ENCODE assay signal across 8 cellular contexts in the genomic region with DNA sequence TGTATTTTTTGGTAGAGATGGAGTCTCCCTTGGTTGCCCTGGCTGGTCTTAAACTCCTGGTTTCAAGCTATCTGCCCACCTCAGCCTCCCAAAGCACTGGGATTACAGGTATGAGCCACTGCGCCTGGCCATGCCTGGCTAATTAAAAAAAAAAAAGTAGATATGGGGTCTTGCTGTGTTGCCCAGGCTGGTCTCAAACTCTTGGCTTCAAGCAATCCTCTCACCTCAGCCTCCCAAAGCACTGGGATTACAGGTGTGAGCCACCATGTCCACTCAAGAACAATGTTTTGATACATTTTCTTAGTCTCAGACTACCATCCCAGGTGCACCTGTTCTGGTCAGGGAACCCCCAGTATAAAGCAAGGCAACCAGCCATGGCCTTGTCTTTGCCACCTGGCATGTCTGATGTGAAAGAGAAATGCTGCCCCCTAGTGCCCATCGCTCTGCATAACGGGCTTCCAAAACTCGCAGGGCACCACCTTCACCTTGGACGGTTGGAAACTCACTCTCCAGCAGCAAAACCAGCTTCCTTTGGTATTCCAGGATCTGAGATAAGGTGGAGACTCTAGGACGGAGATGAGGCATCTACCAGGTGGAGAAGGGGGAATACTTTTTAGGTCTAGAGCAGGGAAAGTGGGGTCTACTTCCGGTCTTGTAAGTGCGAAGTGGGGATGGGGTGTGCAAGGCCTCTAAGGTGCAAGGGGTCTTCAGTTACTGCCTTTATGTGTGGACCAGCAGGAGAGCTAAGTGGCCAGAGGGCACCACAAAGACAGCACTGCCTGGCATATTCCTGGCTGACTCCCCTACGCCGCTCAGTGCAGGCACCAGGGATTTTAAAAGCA. TPM values are rescaled to one million over a fixed set of nuclear protein-coding genes. Genes with fewer than 3 reads are reported as not detected.
A peak's percentile ranks its signal among the peaks of the same experiment; 100 is the strongest.
DNase-seq lines count a peak whose midpoint lies in the region; ATAC-seq and TF ChIP-seq lines count a peak whose summit lies in the region.

No MANE protein-coding gene starts in this region.

- CTCF ChIA-PET in CD8-positive, alpha-beta T cell (lab: Charles Lee) = interaction anchor here (0.7 to 9.8 kb wide), 25 partner anchors 8 to 230 kb away, joined by 3 to 210 read pairs (median 4); no protein-coding TSS in a partner anchor

- H3K27me3 Mint-ChIP-seq in CD8-positive, alpha-beta T cell (ENCODE audit: low read depth) = peaks cover 2% of the 10 kb centered on the region
- H3K27me3 Mint-ChIP-seq in osteocyte (ENCODE audit: unreplicated experiment) = peaks cover 3% of the 10 kb centered on the region

- H3K36me3 Mint-ChIP-seq in CD8-positive, alpha-beta T cell = no peaks in the 10 kb centered on the region
- H3K36me3 Mint-ChIP-seq in osteocyte (ENCODE audit: unreplicated experiment) = no peaks in the 10 kb centered on the region

- H3K36me3 ChIP-seq in CD8-positive, alpha-beta T cell (ENCODE audit: insufficient read depth, low read length) = no peaks in the 10 kb centered on the region
- H3K36me3 ChIP-seq in gastroesophageal sphincter = peaks cover 0 to 5% of the 10 kb centered on the region in 2 donors
- H3K36me3 ChIP-seq in upper lobe of left lung = no peaks in the 10 kb centered on the region

- POLR2A ChIA-PET in CD8-positive, alpha-beta T cell (lab: Charles Lee) = interaction anchor here (1.5 to 1.7 kb wide), 2 partner anchors 111 to 185 kb away, joined by 4 to 6 read pairs; no protein-coding TSS in a partner anchor

- 59 to 97% methylated on average over 3 of the region's 10 CpGs for WGBS in gastroesophageal sphincter (ENCODE audit: low coverage in 1 of 2), 2 donors
- WGBS in upper lobe of left lung, 2 donors = 52 to 53% methylated on average over 10 of the region's 10 CpGs

- H3K4me3 ChIP-seq in CD8-positive, alpha-beta T cell (ENCODE audit: low read depth, low read length) = no peak overlapping the region
- H3K4me3 ChIP-seq in gastroesophageal sphincter (no peak overlapping the region), upper lobe of left lung (no peak overlapping the region)

- TF ChIP-seq EP300 in gastroesophageal sphincter (IDR thresholded peaks at IDR 0.05) (no peak), upper lobe of left lung (IDR thresholded peaks at IDR 0.05) (no peak)

- H3K4me3 Mint-ChIP-seq in CD8-positive, alpha-beta T cell = no peak overlapping the region
- no peak overlapping the region for H3K4me3 Mint-ChIP-seq in osteocyte (ENCODE audit: unreplicated experiment)

- peak; percentile 56 to 83 (median 68) for DNase-seq in CD8-positive, alpha-beta T cell
- peak; percentile 66 for DNase-seq in KBM-7
- peak; percentile 20 to 50 for DNase-seq in SHP77 (lab: John Stamatoyannopoulos, UW)
- peak; percentile 90 for DNase-seq in activated effector memory CD4-positive, alpha-beta T cell treated with anti-CD3 and anti-CD28 coated beads, Interleukin-2, amount 50 U/mL, for 16 hours
- DNase-seq in osteocyte (ENCODE audit: extremely low spot score, unreplicated experiment) = peak; percentile 92
- peak in 1 of 2 donors; percentile 68 for DNase-seq in upper lobe of left lung

- no peak overlapping the region for H3K27ac Mint-ChIP-seq in CD8-positive, alpha-beta T cell
- H3K27ac Mint-ChIP-seq in osteocyte (ENCODE audit: unreplicated experiment) = no peak overlapping the region

- TF ChIP-seq POLR2A in gastroesophageal sphincter (IDR thresholded peaks at IDR 0.05) = no peak
- TF ChIP-seq POLR2A in upper lobe of left lung (IDR thresholded peaks at IDR 0.05) = no peak

- ATAC-seq in CD8-positive, alpha-beta T cell = peak; percentile 77
- ATAC-seq in GM19397 (IDR thresholded peaks at IDR 0.05; ENCODE audit: unreplicated experiment) = peak; percentile 72
- peak; percentile 67 for ATAC-seq in gastroesophageal sphincter
- peak; percentile 70 to 86 for ATAC-seq in upper lobe of left lung (ENCODE audit: low FRiP score in 2 of 2)

- peak; percentile 76 for TF ChIP-seq CTCF in CD8-positive, alpha-beta T cell (IDR thresholded peaks at IDR 0.05)
- peak in 3 of 4 experiments; percentile 80 to 91 (median 86) for TF ChIP-seq CTCF in gastroesophageal sphincter (IDR thresholded peaks at IDR 0.05)
- TF ChIP-seq CTCF in osteocyte (IDR thresholded peaks at IDR 0.05) = peak; percentile 91
- peak; percentile 71 to 90 (median 82) for TF ChIP-seq CTCF in upper lobe of left lung (IDR thresholded peaks at IDR 0.05)

- intact Hi-C loops in CD8-positive, alpha-beta T cell (cut with DNase I, micrococcal nuclease) = loop anchor here (1.0 to 5.0 kb wide), 6 partner anchors 48 to 795 kb away; a partner anchor contains a TSS

- H3K27me3 ChIP-seq in CD8-positive, alpha-beta T cell (ENCODE audit: insufficient read depth, low read length) = no peaks in the 10 kb centered on the region
- H3K27me3 ChIP-seq in gastroesophageal sphincter = no peaks in the 10 kb centered on the region
- no peaks in the 10 kb centered on the region for H3K27me3 ChIP-seq in upper lobe of left lung

- H3K9me3 ChIP-seq in CD8-positive, alpha-beta T cell (ENCODE audit: low read length) = no peaks in the 10 kb centered on the region
- H3K9me3 ChIP-seq in gastroesophageal sphincter (no peaks in the 10 kb centered on the region), upper lobe of left lung (no peaks in the 10 kb centered on the region)

- in situ Hi-C loops in KBM-7 (cut with MboI; ENCODE audit: low pct_unique_long_range_greater_than_20kb, low sequenced_read_pairs) = no loop called here

- no peak overlapping the region for H3K27ac ChIP-seq in CD8-positive, alpha-beta T cell (ENCODE audit: low read depth, low read length)
- no peak overlapping the region for H3K27ac ChIP-seq in gastroesophageal sphincter
- H3K27ac ChIP-seq in upper lobe of left lung = no peak overlapping the region

- H3K4me1 ChIP-seq in CD8-positive, alpha-beta T cell (ENCODE audit: insufficient read depth, low read length) = peaks cover 5% of the 10 kb centered on the region
- H3K4me1 ChIP-seq in gastroesophageal sphincter = peaks cover 0 to 12% (median 0%) of the 10 kb centered on the region in 3 donors
- peaks cover 0 to 7% (median 2%) of the 10 kb centered on the region in 4 donors for H3K4me1 ChIP-seq in upper lobe of left lung

- peaks cover 6% of the 10 kb centered on the region for H3K4me1 Mint-ChIP-seq in CD8-positive, alpha-beta T cell (ENCODE audit: low read depth)
- peaks cover 11% of the 10 kb centered on the region for H3K4me1 Mint-ChIP-seq in osteocyte (ENCODE audit: unreplicated experiment)

- H3K9me3 Mint-ChIP-seq in CD8-positive, alpha-beta T cell = no peaks in the 10 kb centered on the region
- no peaks in the 10 kb centered on the region for H3K9me3 Mint-ChIP-seq in osteocyte (ENCODE audit: unreplicated experiment)

RNA-seq across cellular contexts. Expression of a gene that starts 47.7 kb away (rescaled TPM):
- total RNA-seq in CD8-positive, alpha-beta T cell = 10 to 100 TPM; 13.4 to 13.9 TPM
- total RNA-seq in gastroesophageal sphincter (10 to 100 TPM; 32.0 to 79.7 (median 48.1) TPM), osteocyte (64.9 and 66.9 TPM in 2 replicates), upper lobe of left lung (10 to 100 TPM; 10.9 to 26.7 (median 19.2) TPM)
